ENCODE assay signal across 14 cellular contexts in genomic region chr6:14533446-14533845, GRCh38.
"Had no signal": no experiment of that assay in that cellular context is flagged by ENCODE, and none has a peak within 500 bp of the region (broad histone marks: within the 10 kb centered on the region; RNA-seq: fewer than 3 reads in every experiment).

No MANE protein-coding gene starts in this region.

- H3K27me3 ChIP-seq: ascending aorta, heart right ventricle, thyroid gland, vagina had no signal

- H3K4me3 Mint-ChIP-seq: activated CD4-positive, alpha-beta memory T cell treated with anti-CD3 and anti-CD28 coated beads, Interleukin-2, amount 10 ng/mL, durations not matched to agents 7 days and 5 days; activated T-helper 1 cell treated with anti-CD3 and anti-CD28 coated beads, Interleukin-12 subunit alpha, Interleukin-12 subunit beta, Interleukin-2, Interleukin-4 antibody, amounts not matched to agents 30 ng/mL and 10 ng/mL and 1 ng/mL, durations not matched to agents 14 hours and 24 hours and 36 hours; memory B cell; nephron progenitor cell had no signal

- H3K9me3 Mint-ChIP-seq: activated CD4-positive, alpha-beta memory T cell treated with anti-CD3 and anti-CD28 coated beads, Interleukin-2, amount 10 ng/mL, durations not matched to agents 7 days and 5 days had no signal

- H3K27me3 Mint-ChIP-seq: activated CD4-positive, alpha-beta memory T cell treated with anti-CD3 and anti-CD28 coated beads, Interleukin-2, amount 10 ng/mL, durations not matched to agents 7 days and 5 days; memory B cell had no signal

- ATAC-seq: esophagus mucosa, heart right ventricle had no signal

- FAIRE-seq: frontal cortex, kidney had no signal

- H3K4me3 ChIP-seq: ascending aorta, heart right ventricle, left ventricle myocardium inferior, thyroid gland, vagina had no signal

- H3K9me3 ChIP-seq: ascending aorta, thyroid gland, vagina had no signal

- H3K4me1 Mint-ChIP-seq: activated CD4-positive, alpha-beta memory T cell treated with anti-CD3 and anti-CD28 coated beads, Interleukin-2, amount 10 ng/mL, durations not matched to agents 7 days and 5 days; memory B cell had no signal

- H3K27ac ChIP-seq: ascending aorta, heart right ventricle, left ventricle myocardium inferior, thyroid gland, vagina had no signal

- H3K4me1 ChIP-seq: ascending aorta, thyroid gland, vagina had no signal

- H3K27ac Mint-ChIP-seq: activated CD4-positive, alpha-beta memory T cell treated with anti-CD3 and anti-CD28 coated beads, Interleukin-2, amount 10 ng/mL, durations not matched to agents 7 days and 5 days; activated T-helper 1 cell treated with anti-CD3 and anti-CD28 coated beads, Interleukin-12 subunit alpha, Interleukin-12 subunit beta, Interleukin-2, Interleukin-4 antibody, amounts not matched to agents 30 ng/mL and 10 ng/mL and 1 ng/mL, durations not matched to agents 14 hours and 24 hours and 36 hours; memory B cell; nephron progenitor cell had no signal

- H3K36me3 Mint-ChIP-seq: memory B cell had no signal

- DNase-seq: activated CD4-positive, alpha-beta memory T cell treated with anti-CD3 and anti-CD28 coated beads, Interleukin-2, amount 10 ng/mL, durations not matched to agents 7 days and 5 days; activated CD8-positive, alpha-beta memory T cell treated with anti-CD3 and anti-CD28 coated beads, Interleukin-2, amount 50 U/mL, for 4 hours; activated naive CD4-positive, alpha-beta T cell; heart right ventricle; kidney; left ventricle myocardium inferior; nephron progenitor cell; thyroid gland had no signal

- H3K36me3 ChIP-seq: ascending aorta, heart right ventricle, left ventricle myocardium inferior, thyroid gland, vagina had no signal
